In the genomic region with DNA sequence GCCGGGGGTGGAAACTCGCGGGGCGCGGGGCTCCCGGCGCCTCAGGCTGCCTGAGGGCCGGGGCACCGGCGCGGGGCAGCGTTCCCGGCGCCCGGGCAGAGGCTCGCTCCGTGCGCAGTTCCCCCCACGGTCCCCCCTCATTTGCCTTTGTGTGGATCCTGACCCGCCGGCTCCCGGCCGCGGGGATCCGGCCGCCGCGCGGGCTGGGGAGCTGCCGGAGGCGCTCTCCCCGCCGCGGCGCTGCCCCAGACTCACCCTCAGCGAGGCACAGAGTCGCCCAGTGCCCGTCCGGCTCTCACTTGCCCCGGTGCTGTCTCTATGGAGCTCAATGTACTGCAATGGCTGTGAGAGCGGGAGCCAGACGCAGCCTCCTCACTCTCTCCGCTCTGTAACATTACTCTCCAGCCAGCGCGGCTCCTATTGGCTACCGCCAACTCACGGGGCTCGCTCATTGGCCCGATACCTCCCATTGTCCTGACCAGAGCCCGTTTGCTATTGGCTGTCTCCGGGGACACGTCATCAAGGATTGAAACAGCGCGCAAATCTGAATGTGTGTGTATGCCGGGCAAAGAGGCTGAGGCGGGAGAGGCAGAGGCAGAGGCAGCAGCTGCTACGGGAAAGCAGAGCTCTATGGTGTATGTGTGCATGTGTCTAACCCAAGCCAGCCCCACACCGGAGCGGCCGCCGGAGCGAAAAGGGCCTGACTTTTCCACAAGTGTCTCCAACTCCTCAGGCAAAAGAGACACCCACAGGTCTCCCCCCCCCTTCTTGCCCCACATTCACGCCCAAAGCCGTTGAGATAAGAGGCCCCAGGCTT, we compare ENCODE assay signal across 8 cellular contexts. TPM values are rescaled to one million over a fixed set of nuclear protein-coding genes. Genes with fewer than 3 reads are reported as not detected.
DNase-seq lines count a peak whose midpoint lies in the region; ATAC-seq and TF ChIP-seq lines count a peak whose summit lies in the region.

A gene (minus strand): TSS at position 396 of the 817 bp plus-strand sequence. CDS start 2,256 bp downstream, outside the sequence.

- DNase-seq in AG10803 (ENCODE audit: low read depth), result peak; percentile 99
- peak; percentile 97 for DNase-seq in NCI-H460 (ENCODE audit: extremely low read depth, low read depth)
- DNase-seq in activated CD4-positive, CD25-positive, alpha-beta regulatory T cell treated with anti-CD3 and anti-CD28 coated beads, Interleukin-2, amount 50 U/mL, for 72 hours, result peak; percentile 92
- peak; percentile 80 to 98 for DNase-seq in cerebellar nuclear complex (lab: John Stamatoyannopoulos, UW)
- peak; percentile 100 for DNase-seq in islet precursor cell
- DNase-seq in stimulated activated CD4-positive, alpha-beta T cell treated with anti-CD3 and anti-CD28 coated beads, Interleukin-12 subunit alpha, Interleukin-12 subunit beta, amount 100 ng/mL, for 48 hours (ENCODE audit: low read depth in 2 of 3, low spot score in 1 of 3), result peak; percentile 92 to 97 (median 93)

- ATAC-seq in GM19043 (IDR thresholded peaks at IDR 0.05; ENCODE audit: low read depth, unreplicated experiment), result peak; percentile 89
- ATAC-seq in HG03378 (IDR thresholded peaks at IDR 0.05; ENCODE audit: unreplicated experiment), result peak; percentile 93

- H3K4me3 ChIP-seq in AG10803 (ENCODE audit: low read length), result peak within 1 kb of the TSS; percentile 65

- TF ChIP-seq CTCF in AG10803 (conservative IDR thresholded peaks at IDR 0.05; ENCODE audit: low read length), result no peak

RNA-seq across cellular contexts. Expression of the gene that starts here (rescaled TPM):
- total RNA-seq in NCI-H460 (2014; rRNA removed; shearing (Covaris generic)), result 532 and 562 TPM in 2 replicates
- polyA plus RNA-seq in NCI-H460 (2014; cell fraction: nucleus; rRNA removed), result 924 and 1,227 TPM in 2 replicates

Comparison
In these comparisons a context has a peak if more than half of its experiments do, and no peak if none do; other contexts are left out.
1. Peak in every context shown above with its lines: DNase-seq, ATAC-seq and H3K4me3 ChIP-seq.